In the genomic region with DNA sequence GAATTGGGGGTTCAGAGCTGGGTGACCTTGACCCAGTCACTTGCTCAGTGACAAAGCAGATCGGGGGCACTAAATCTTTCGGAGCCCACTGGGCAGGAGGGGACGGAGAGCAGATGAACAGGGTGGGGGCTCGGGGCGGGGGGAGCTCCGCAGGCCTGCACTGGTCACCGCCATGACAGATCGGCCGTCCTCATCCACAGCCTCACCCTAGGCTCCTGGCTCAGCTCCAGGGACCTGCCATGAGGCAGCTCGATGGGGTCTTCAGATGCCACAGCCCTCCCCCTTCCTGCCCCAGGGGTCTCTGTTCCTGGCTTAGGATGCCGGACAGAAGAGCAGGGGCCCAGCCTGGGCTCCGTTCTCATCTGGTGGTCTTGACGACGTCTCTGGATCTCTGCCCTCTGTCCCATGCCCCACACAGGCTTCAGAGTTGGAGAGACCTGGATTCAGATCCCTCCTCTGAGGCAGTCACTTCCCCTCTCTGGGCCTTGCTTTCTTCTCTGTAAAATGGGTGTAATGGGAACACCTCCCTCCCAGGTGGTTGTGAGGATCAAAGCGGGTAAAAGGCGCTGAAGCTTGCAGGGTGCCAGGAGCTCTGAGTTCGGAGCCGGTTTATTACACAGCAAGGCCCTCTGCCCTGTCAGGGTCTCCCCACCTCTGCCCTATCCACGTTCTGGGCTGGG, we compare ENCODE assay signal across 1 cellular context.
TF ChIP-seq lines count a peak whose summit lies in the region.

No MANE protein-coding gene starts in this region.

TF ChIP-seq in SK-N-SH, 30 proteins besides CTCF, POLR2A, EP300 and RAD21 (continued from another document):
- TF ChIP-seq, protein P1, sequence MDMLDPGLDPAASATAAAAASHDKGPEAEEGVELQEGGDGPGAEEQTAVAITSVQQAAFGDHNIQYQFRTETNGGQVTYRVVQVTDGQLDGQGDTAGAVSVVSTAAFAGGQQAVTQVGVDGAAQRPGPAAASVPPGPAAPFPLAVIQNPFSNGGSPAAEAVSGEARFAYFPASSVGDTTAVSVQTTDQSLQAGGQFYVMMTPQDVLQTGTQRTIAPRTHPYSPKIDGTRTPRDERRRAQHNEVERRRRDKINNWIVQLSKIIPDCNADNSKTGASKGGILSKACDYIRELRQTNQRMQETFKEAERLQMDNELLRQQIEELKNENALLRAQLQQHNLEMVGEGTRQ (IDR thresholded peaks at IDR 0.05; ENCODE audit: borderline replicate concordance, low read depth, low read length): no peak
- TF ChIP-seq FOSL2 (IDR thresholded peaks at IDR 0.05; ENCODE audit: borderline replicate concordance, low read depth) (no peak), GABPA (IDR thresholded peaks at IDR 0.05; ENCODE audit: low read depth) (no peak), POLR2AphosphoS5 (IDR thresholded peaks at IDR 0.05; ENCODE audit: low read depth, low read length) (no peak)
